ENCODE assay signal across 19 cellular contexts in genomic region chr14:50249118-50249775, GRCh38.
"Had no signal": no experiment of that assay in that cellular context is flagged by ENCODE, and none has a peak within 500 bp of the region (broad histone marks: within the 10 kb centered on the region; RNA-seq: fewer than 3 reads in every experiment).

No MANE protein-coding gene starts in this region.

- H3K9me3 ChIP-seq: mucosa of descending colon, sigmoid colon, thoracic aorta, upper lobe of left lung had no signal

- H3K27me3 Mint-ChIP-seq: activated naive CD4-positive, alpha-beta T cell treated with anti-CD3 and anti-CD28 coated beads, Interleukin-2, amount 10 ng/mL, durations not matched to agents 7 days and 5 days; activated naive CD8-positive, alpha-beta T cell treated with anti-CD3 and anti-CD28 coated beads, Interleukin-2, amount 50 U/mL, for 24 hours; memory B cell; naive thymus-derived CD4-positive, alpha-beta T cell; progenitor cell of endocrine pancreas had no signal

- H3K27ac Mint-ChIP-seq: activated naive CD4-positive, alpha-beta T cell treated with anti-CD3 and anti-CD28 coated beads, Interleukin-2, amount 10 ng/mL, durations not matched to agents 7 days and 5 days; activated naive CD8-positive, alpha-beta T cell treated with anti-CD3 and anti-CD28 coated beads, Interleukin-2, amount 50 U/mL, for 24 hours; activated T-cell treated with anti-CD3 and anti-CD28 coated beads, Interleukin-2, amount 50 U/mL, for 72 hours; memory B cell; naive thymus-derived CD4-positive, alpha-beta T cell; progenitor cell of endocrine pancreas had no signal

- H3K27ac ChIP-seq: epithelial cell of prostate, heart left ventricle, sigmoid colon, thoracic aorta, upper lobe of left lung had no signal

- H3K27me3 ChIP-seq: heart left ventricle, sigmoid colon, upper lobe of left lung had no signal

- H3K4me1 Mint-ChIP-seq: activated naive CD4-positive, alpha-beta T cell treated with anti-CD3 and anti-CD28 coated beads, Interleukin-2, amount 10 ng/mL, durations not matched to agents 7 days and 5 days; activated naive CD8-positive, alpha-beta T cell treated with anti-CD3 and anti-CD28 coated beads, Interleukin-2, amount 50 U/mL, for 24 hours; memory B cell had no signal

- ATAC-seq: activated naive CD8-positive, alpha-beta T cell treated with anti-CD3 and anti-CD28 coated beads, Interleukin-2, amount 50 U/mL, for 24 hours; activated T-cell treated with anti-CD3 and anti-CD28 coated beads, Interleukin-2, amount 50 U/mL, for 72 hours; heart left ventricle; left colon; mucosa of descending colon; naive thymus-derived CD4-positive, alpha-beta T cell had no signal

- H3K36me3 ChIP-seq: thoracic aorta had no signal

- DNase-seq: activated effector memory CD4-positive, alpha-beta T cell treated with Interleukin-2 at 50 U/mL for 16 hours; activated naive CD4-positive, alpha-beta T cell treated with anti-CD3 and anti-CD28 coated beads, Interleukin-2, amount 10 ng/mL, durations not matched to agents 7 days and 5 days; activated naive CD8-positive, alpha-beta T cell treated with anti-CD3 and anti-CD28 coated beads, Interleukin-2, amount 50 U/mL, for 24 hours; activated T-cell treated with anti-CD3 and anti-CD28 coated beads, Interleukin-2, amount 50 U/mL, for 72 hours; cortex of kidney; heart left ventricle; left colon; mucosa of descending colon; naive thymus-derived CD4-positive, alpha-beta T cell; retina; sigmoid colon; stimulated activated CD4-positive, alpha-beta T cell treated with anti-CD3 and anti-CD28 coated beads, Interleukin-4, amount 100 ng/mL, for 1 hour; stimulated activated naive CD4-positive, alpha-beta T cell treated with Interleukin-2 at 50 U/mL for 16 hours; T-helper 1 cell; upper lobe of left lung had no signal

- H3K4me1 ChIP-seq: heart left ventricle, sigmoid colon, upper lobe of left lung had no signal

- H3K4me3 Mint-ChIP-seq: activated naive CD4-positive, alpha-beta T cell treated with anti-CD3 and anti-CD28 coated beads, Interleukin-2, amount 10 ng/mL, durations not matched to agents 7 days and 5 days; activated naive CD8-positive, alpha-beta T cell treated with anti-CD3 and anti-CD28 coated beads, Interleukin-2, amount 50 U/mL, for 24 hours; activated T-cell treated with anti-CD3 and anti-CD28 coated beads, Interleukin-2, amount 50 U/mL, for 72 hours; memory B cell; naive thymus-derived CD4-positive, alpha-beta T cell had no signal

- H3K4me3 ChIP-seq: heart left ventricle, mucosa of descending colon, sigmoid colon, thoracic aorta, upper lobe of left lung had no signal

- H3K9me3 Mint-ChIP-seq: activated naive CD4-positive, alpha-beta T cell treated with anti-CD3 and anti-CD28 coated beads, Interleukin-2, amount 10 ng/mL, durations not matched to agents 7 days and 5 days; activated naive CD8-positive, alpha-beta T cell treated with anti-CD3 and anti-CD28 coated beads, Interleukin-2, amount 50 U/mL, for 24 hours had no signal
